In genomic region chr5:99081711-99082110, GRCh38 we compare ENCODE assay signal across 34 cellular contexts.
"Had no signal": no experiment of that assay in that cellular context is flagged by ENCODE, and none has a peak within 500 bp of the region (broad histone marks: within the 10 kb centered on the region; RNA-seq: fewer than 3 reads in every experiment).

No MANE protein-coding gene starts in this region.

- H3K36me3 ChIP-seq: MG63 had no signal

- H3K9me3 ChIP-seq: MG63 had no signal

- H3K4me3 ChIP-seq: MG63 had no signal

- DNase-seq: Karpas-422, Kasumi-1, MG63, MM.1S, NCI-H1048, NCI-H1092, NCI-H1092 treated with DMSO at 0.1 percent for 48 hours, NCI-H1105, NCI-H1105 treated with DMSO at 0.1 percent for 48 hours, NCI-H1417, NCI-H1417 treated with DMSO at 0.1 percent for 48 hours, NCI-H1436, NCI-H1436 treated with DMSO at 0.1 percent for 48 hours, NCI-H146, NCI-H1694, NCI-H1694 treated with DMSO at 0.1 percent for 48 hours, NCI-H187, NCI-H187 treated with DMSO at 0.1 percent for 48 hours, NCI-H1930, NCI-H2029, NCI-H2029 treated with DMSO at 0.1 percent for 48 hours, NCI-H2081, NCI-H2081 treated with DMSO at 0.1 percent for 48 hours, NCI-H2107, NCI-H2171, NCI-H2171 treated with DMSO at 0.1 percent for 48 hours, NCI-H2227 treated with DMSO at 0.1 percent for 48 hours, NCI-H226, NCI-H345, NCI-H446, NCI-H446 treated with DMSO at 0.1 percent for 48 hours, NCI-H510A, NCI-H510A treated with DMSO at 0.1 percent for 48 hours, NCI-H524 had no signal

- H3K27me3 ChIP-seq: MG63 had no signal
